Comparison of ENCODE assay signal across 18 cellular contexts in genomic region chr1:192844360-192844759, GRCh38. TPM values are rescaled to one million over a fixed set of nuclear protein-coding genes. Genes with fewer than 3 reads are reported as not detected.
DNase-seq lines count a peak whose midpoint lies in the region; ATAC-seq, FAIRE-seq and TF ChIP-seq lines count a peak whose summit lies in the region.
"Had no signal": no experiment of that assay in that cellular context is flagged by ENCODE, and none has a peak within 500 bp of the region (broad histone marks: within the 10 kb centered on the region; RNA-seq: fewer than 3 reads in every experiment).

No MANE protein-coding gene starts in this region.

- ATAC-seq in GM19467 (IDR thresholded peaks at IDR 0.05; ENCODE audit: unreplicated experiment) = no peak
- ATAC-seq in left ventricle myocardium superior = no peak
- ATAC-seq: A549; CD8-positive, alpha-beta T cell had no signal

- H3K27ac ChIP-seq in C4-2B = peak overlapping the region; percentile 43; the same call in 1 of the 2 replicates
- H3K27ac ChIP-seq: A549, BLaER1 had no signal

- DNase-seq in left ventricle myocardium superior = no peak
- DNase-seq in AG08396 (ENCODE audit: low spot score) = no peak
- DNase-seq: BE2C; C1 segment of cervical spinal cord; Caco-2; Calu3; CD4-positive, alpha-beta T cell; CD8-positive, alpha-beta T cell; DMS79 treated with DMSO at 0.1 percent for 48 hours; GF-D8 had no signal

- no peak for TF ChIP-seq CTCF in C4-2B (conservative IDR thresholded peaks at IDR 0.05)

- FAIRE-seq in endometrium (lab: Jason Lieb, UNC) = peak; percentile 88
- FAIRE-seq: D721Med, GM12891, GM19239 had no signal

- intact Hi-C loops in left ventricle myocardium superior (cut with micrococcal nuclease) = no loop called here

RNA-seq across cellular contexts. Expression of gene RGS2, which starts 35.5 kb away (rescaled TPM):
- total RNA-seq in left ventricle myocardium superior = 17.1 TPM
